Comparison of ENCODE assay signal across 18 cellular contexts in the genomic region with DNA sequence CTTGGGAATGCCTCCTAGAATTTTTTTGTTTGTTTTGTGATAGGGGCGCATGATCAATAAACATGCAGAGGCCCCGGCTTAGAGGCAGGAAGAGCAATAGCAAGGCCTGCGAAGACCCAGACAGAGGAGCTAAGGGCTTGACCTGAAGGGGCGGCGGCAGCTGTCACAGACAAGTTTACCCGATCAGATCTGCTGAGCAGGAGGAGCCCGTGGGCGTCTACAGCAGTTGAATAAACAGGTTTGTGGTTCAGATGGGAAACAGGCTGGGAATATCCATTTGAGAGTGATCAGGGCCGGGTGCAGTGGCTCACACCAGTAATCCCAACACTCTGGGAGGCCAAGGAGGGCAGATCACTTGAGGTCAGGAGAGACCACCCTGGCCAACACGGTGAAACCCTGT.
"Had no signal": no experiment of that assay in that cellular context is flagged by ENCODE, and none has a peak within 500 bp of the region (broad histone marks: within the 10 kb centered on the region; RNA-seq: fewer than 3 reads in every experiment).

No MANE protein-coding gene starts in this region.

- H3K27ac ChIP-seq: esophagus squamous epithelium, left ventricle myocardium inferior, thoracic aorta, upper lobe of right lung had no signal

- H3K4me3 Mint-ChIP-seq: activated CD4-positive, alpha-beta T cell treated with anti-CD3 and anti-CD28 coated beads, Interleukin-2, amount 10 ng/mL, durations not matched to agents 24 days and 14 days; activated naive CD8-positive, alpha-beta T cell treated with anti-CD3 and anti-CD28 coated beads, Interleukin-2, amount 10 ng/mL, durations not matched to agents 7 days and 5 days; activated T-helper 1 cell treated with anti-CD3 and anti-CD28 coated beads, Interleukin-12 subunit alpha, Interleukin-12 subunit beta, Interleukin-2, Interleukin-4 antibody, amounts not matched to agents 30 ng/mL and 10 ng/mL and 1 ng/mL, durations not matched to agents 14 hours and 24 hours and 36 hours; nephron; stimulated activated effector memory CD8-positive, alpha-beta T cell treated with anti-CD3 and anti-CD28 coated beads, Interleukin-12 subunit alpha, Interleukin-12 subunit beta, amount 100 ng/mL, for 72 hours had no signal

- H3K27me3 ChIP-seq: esophagus squamous epithelium, upper lobe of right lung had no signal

- ATAC-seq: stimulated activated effector memory CD8-positive, alpha-beta T cell treated with anti-CD3 and anti-CD28 coated beads, Interleukin-12 subunit alpha, Interleukin-12 subunit beta, amount 100 ng/mL, for 72 hours; upper lobe of right lung had no signal

- H3K9me3 Mint-ChIP-seq: activated CD4-positive, alpha-beta T cell treated with anti-CD3 and anti-CD28 coated beads, Interleukin-2, amount 10 ng/mL, durations not matched to agents 24 days and 14 days; activated naive CD8-positive, alpha-beta T cell treated with anti-CD3 and anti-CD28 coated beads, Interleukin-2, amount 10 ng/mL, durations not matched to agents 7 days and 5 days; activated T-helper 1 cell treated with anti-CD3 and anti-CD28 coated beads, Interleukin-12 subunit alpha, Interleukin-12 subunit beta, Interleukin-2, Interleukin-4 antibody, amounts not matched to agents 30 ng/mL and 10 ng/mL and 1 ng/mL, durations not matched to agents 14 hours and 24 hours and 36 hours; nephron; stimulated activated effector memory CD8-positive, alpha-beta T cell treated with anti-CD3 and anti-CD28 coated beads, Interleukin-12 subunit alpha, Interleukin-12 subunit beta, amount 100 ng/mL, for 72 hours had no signal

- H3K9me3 ChIP-seq: esophagus squamous epithelium, left ventricle myocardium inferior, thoracic aorta, upper lobe of right lung had no signal

- H3K27ac Mint-ChIP-seq: activated CD4-positive, alpha-beta T cell treated with anti-CD3 and anti-CD28 coated beads, Interleukin-2, amount 10 ng/mL, durations not matched to agents 24 days and 14 days; activated naive CD8-positive, alpha-beta T cell treated with anti-CD3 and anti-CD28 coated beads, Interleukin-2, amount 10 ng/mL, durations not matched to agents 7 days and 5 days; activated T-helper 1 cell treated with anti-CD3 and anti-CD28 coated beads, Interleukin-12 subunit alpha, Interleukin-12 subunit beta, Interleukin-2, Interleukin-4 antibody, amounts not matched to agents 30 ng/mL and 10 ng/mL and 1 ng/mL, durations not matched to agents 14 hours and 24 hours and 36 hours; stimulated activated effector memory CD8-positive, alpha-beta T cell treated with anti-CD3 and anti-CD28 coated beads, Interleukin-12 subunit alpha, Interleukin-12 subunit beta, amount 100 ng/mL, for 72 hours had no signal

- H3K4me1 Mint-ChIP-seq: activated CD4-positive, alpha-beta T cell treated with anti-CD3 and anti-CD28 coated beads, Interleukin-2, amount 10 ng/mL, durations not matched to agents 24 days and 14 days; activated naive CD8-positive, alpha-beta T cell treated with anti-CD3 and anti-CD28 coated beads, Interleukin-2, amount 10 ng/mL, durations not matched to agents 7 days and 5 days; stimulated activated effector memory CD8-positive, alpha-beta T cell treated with anti-CD3 and anti-CD28 coated beads, Interleukin-12 subunit alpha, Interleukin-12 subunit beta, amount 100 ng/mL, for 72 hours had no signal

- FAIRE-seq: endothelial cell of umbilical vein, TTC549 had no signal

- H3K36me3 Mint-ChIP-seq: activated naive CD8-positive, alpha-beta T cell treated with anti-CD3 and anti-CD28 coated beads, Interleukin-2, amount 10 ng/mL, durations not matched to agents 7 days and 5 days; stimulated activated effector memory CD8-positive, alpha-beta T cell treated with anti-CD3 and anti-CD28 coated beads, Interleukin-12 subunit alpha, Interleukin-12 subunit beta, amount 100 ng/mL, for 72 hours had no signal

- H3K4me3 ChIP-seq: esophagus squamous epithelium, left ventricle myocardium inferior, thoracic aorta, upper lobe of right lung had no signal

- H3K4me1 ChIP-seq: esophagus squamous epithelium, left ventricle myocardium inferior, upper lobe of right lung had no signal

- DNase-seq: activated CD4-positive, alpha-beta T cell treated with anti-CD3 and anti-CD28 coated beads, Interleukin-2, amount 10 ng/mL, durations not matched to agents 24 days and 14 days; activated CD4-positive, CD25-positive, alpha-beta regulatory T cell; activated CD8-positive, alpha-beta memory T cell treated with anti-CD3 and anti-CD28 coated beads, Interleukin-2, amount 50 U/mL, for 48 hours; activated naive CD8-positive, alpha-beta T cell treated with anti-CD3 and anti-CD28 coated beads, Interleukin-2, amount 10 ng/mL, durations not matched to agents 7 days and 5 days; cortex of kidney; effector CD8-positive, alpha-beta T cell; esophagus squamous epithelium; hippocampal formation; left ventricle myocardium inferior; mesenchymal stem cell; T-helper 2 cell; upper lobe of right lung had no signal

- H3K27me3 Mint-ChIP-seq: activated CD4-positive, alpha-beta T cell treated with anti-CD3 and anti-CD28 coated beads, Interleukin-2, amount 10 ng/mL, durations not matched to agents 24 days and 14 days; activated naive CD8-positive, alpha-beta T cell treated with anti-CD3 and anti-CD28 coated beads, Interleukin-2, amount 10 ng/mL, durations not matched to agents 7 days and 5 days had no signal

- H3K36me3 ChIP-seq: esophagus squamous epithelium, left ventricle myocardium inferior, thoracic aorta, upper lobe of right lung had no signal
